Comparison of ENCODE assay signal across 8 cellular contexts in the genomic region with DNA sequence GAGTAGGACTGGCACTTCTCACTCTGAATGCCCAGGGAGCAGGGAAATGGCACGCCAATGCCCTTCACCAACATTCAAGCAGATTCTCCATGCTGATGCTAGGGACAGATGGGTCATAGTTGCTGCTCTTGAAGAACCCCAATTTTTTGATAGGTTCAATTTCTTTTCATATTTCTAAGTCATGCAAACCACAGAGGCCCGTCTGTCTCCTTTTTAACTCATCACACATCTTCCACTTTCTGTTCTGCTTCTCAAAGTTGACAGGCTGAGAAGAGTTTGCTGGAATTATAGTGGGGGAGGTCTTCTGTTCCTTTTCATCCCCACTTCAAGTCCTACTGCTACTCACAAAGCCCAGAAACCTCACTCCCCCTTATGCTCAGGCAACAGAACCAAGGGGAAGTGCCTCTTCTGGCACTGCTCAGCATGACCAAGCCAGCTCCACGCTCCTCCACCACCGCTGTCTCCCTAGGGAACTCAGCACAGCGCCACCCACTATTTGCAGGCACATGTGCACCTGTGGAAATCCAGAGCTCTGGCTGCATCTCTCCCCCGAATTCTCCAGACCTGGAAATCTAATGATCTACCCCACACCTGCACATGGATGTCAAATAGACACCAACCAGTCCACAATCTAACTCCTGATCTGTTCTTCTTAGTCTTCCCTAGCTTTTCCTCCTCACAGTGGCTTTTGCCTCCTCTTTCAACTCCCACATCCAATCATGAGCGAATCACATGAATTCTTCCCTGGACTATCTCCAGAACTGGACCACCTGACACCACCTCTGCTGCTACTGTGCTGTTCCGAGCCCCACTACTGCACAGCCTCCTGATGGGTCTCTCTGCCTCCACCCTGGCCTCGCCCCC. TPM values are rescaled to one million over a fixed set of nuclear protein-coding genes. Genes with fewer than 3 reads are reported as not detected.
DNase-seq lines count a peak whose midpoint lies in the region; ATAC-seq and TF ChIP-seq lines count a peak whose summit lies in the region.

No MANE protein-coding gene starts in this region.

- peak; percentile 35; the same call in 1 of the 3 replicates for TF ChIP-seq CTCF in GM12872 (IDR thresholded peaks at IDR 0.05; ENCODE audit: insufficient read depth, low read depth, low read length)
- TF ChIP-seq CTCF in dorsolateral prefrontal cortex (IDR thresholded peaks at IDR 0.05 in 54 of 56, conservative IDR thresholded peaks at IDR 0.05 in 2 of 56; ENCODE audit: low read depth in 1 of 56, partially characterized antibody in 56 of 56): no peak
- TF ChIP-seq CTCF in right atrium auricular region (IDR thresholded peaks at IDR 0.05): no peak
- TF ChIP-seq CTCF in tibial artery (IDR thresholded peaks at IDR 0.05): no peak

- no peaks in the 10 kb centered on the region for H3K9me3 ChIP-seq in right atrium auricular region
- H3K9me3 ChIP-seq in tibial artery: no peaks in the 10 kb centered on the region

- peak; percentile 63 for ATAC-seq in GM19395 (IDR thresholded peaks at IDR 0.05; ENCODE audit: unreplicated experiment)
- peak; percentile 51 for ATAC-seq in HG03280 (IDR thresholded peaks at IDR 0.05; ENCODE audit: unreplicated experiment)

- H3K4me1 ChIP-seq in right atrium auricular region (no peaks in the 10 kb centered on the region), tibial artery (peaks cover 0 to 5% (median 0%) of the 10 kb centered on the region in 4 donors)

- H3K36me3 ChIP-seq in right atrium auricular region: peaks cover 66% of the 10 kb centered on the region
- H3K36me3 ChIP-seq in tibial artery: peaks cover 40 to 92% (median 91%) of the 10 kb centered on the region in 3 donors

- H3K4me3 ChIP-seq in dorsolateral prefrontal cortex (no peak overlapping the region), right atrium auricular region (no peak overlapping the region), tibial artery (no peak overlapping the region)

- H3K27me3 ChIP-seq in dorsolateral prefrontal cortex (no peaks in the 10 kb centered on the region), right atrium auricular region (no peaks in the 10 kb centered on the region), tibial artery (no peaks in the 10 kb centered on the region)

- H3K27ac ChIP-seq in dorsolateral prefrontal cortex (peak overlapping the region in 41 of 59 donors; percentile 1 to 71 (median 48)), right atrium auricular region (no peak overlapping the region), tibial artery (no peak overlapping the region)

- DNase-seq in dorsolateral prefrontal cortex (peak in 4 of 10 donors; percentile 31 to 71 (median 62)), NCI-H748 (lab: John Stamatoyannopoulos, UW; ENCODE audit: unreplicated experiment) (no peak), right atrium auricular region (ENCODE audit: low spot score) (no peak), GDM1 (lab: John Stamatoyannopoulos, UW) (no peak), tibial artery (no peak)

- intact Hi-C loops in dorsolateral prefrontal cortex (cut with DNase I): no loop called here
- intact Hi-C loops in tibial artery (cut with DNase I; ENCODE audit: low total_unique reads): no loop called here

RNA-seq across cellular contexts. Expression of a gene that starts 10.7 kb away (rescaled TPM):
- 10 to 100 TPM in 61 of 120 experiments, 1 to 10 TPM in 59; 5.4 to 12.6 (median 10.0) TPM for total RNA-seq in dorsolateral prefrontal cortex
- 1 to 10 TPM; 3.7 to 4.5 TPM for total RNA-seq in right atrium auricular region

RNA-seq across cellular contexts. Expression of a gene that starts 16.8 kb away (rescaled TPM):
- 10 to 100 TPM; 22.6 to 77.0 (median 42.3) TPM for total RNA-seq in dorsolateral prefrontal cortex
- 10 to 100 TPM in 1 of 2 donors, 1 to 10 TPM in 1; 4.5 to 11.6 TPM for total RNA-seq in right atrium auricular region

RNA-seq across cellular contexts. Expression of a gene that starts 31.8 kb away (rescaled TPM):
- total RNA-seq in dorsolateral prefrontal cortex (10 to 100 TPM in 28 of 120 experiments, 1 to 10 TPM in 92; 3.5 to 16.3 (median 7.9) TPM), right atrium auricular region (1 to 10 TPM; 5.5 TPM)

RNA-seq across cellular contexts. Expression of a gene that starts 31.9 kb away (rescaled TPM):
- 10 to 100 TPM in 73 of 120 experiments, 1 to 10 TPM in 47; 5.2 to 18.3 (median 10.6) TPM for total RNA-seq in dorsolateral prefrontal cortex
- 1 to 10 TPM; 6.9 to 9.1 TPM for total RNA-seq in right atrium auricular region

Comparison
In these comparisons a context has a peak if more than half of its experiments do, and no peak if none do; other contexts are left out.
1. H3K27ac ChIP-seq: peak in dorsolateral prefrontal cortex (41 of 59); none in right atrium auricular region (0 of 2) and tibial artery (0 of 2).